22 cellular contexts compared by ENCODE assay signal in genomic region chr11:112485280-112485679, GRCh38.
DNase-seq lines count a peak whose midpoint lies in the region; ATAC-seq, FAIRE-seq and TF ChIP-seq lines count a peak whose summit lies in the region.
"Had no signal": no experiment of that assay in that cellular context is flagged by ENCODE, and none has a peak within 500 bp of the region (broad histone marks: within the 10 kb centered on the region; RNA-seq: fewer than 3 reads in every experiment).

No MANE protein-coding gene starts in this region.

- no peaks in the 10 kb centered on the region for H3K4me1 Mint-ChIP-seq in progenitor cell of endocrine pancreas (ENCODE audit: low read depth)
- H3K4me1 Mint-ChIP-seq: activated CD4-positive, alpha-beta T cell treated with anti-CD3 and anti-CD28 coated beads for 36 hours had no signal

- TF ChIP-seq CTCF in K562 (IDR thresholded peaks at IDR 0.05 in 2 of 3, conservative IDR thresholded peaks at IDR 0.05 in 1 of 3; ENCODE audit: insufficient read depth in 2 of 3, low read depth in 1 of 3, low read length in 3 of 3) = no peak
- TF ChIP-seq CTCF in BE2C (IDR thresholded peaks at IDR 0.05; ENCODE audit: low read depth, low read length) = no peak
- TF ChIP-seq CTCF in progenitor cell of endocrine pancreas (IDR thresholded peaks at IDR 0.05; ENCODE audit: unreplicated experiment) = no peak

- no peaks in the 10 kb centered on the region for H3F3A ChIP-seq in GM23248 (ENCODE audit: insufficient read depth)

- H3K4me1 ChIP-seq in K562 (replicated peaks in 1 of 2; ENCODE audit: control insufficient read depth in 2 of 2, insufficient read depth in 2 of 2, low read length in 2 of 2) = no peaks in the 10 kb centered on the region
- H3K4me1 ChIP-seq in GM23248 (ENCODE audit: insufficient read depth) = no peaks in the 10 kb centered on the region
- H3K4me1 ChIP-seq in BE2C = no peaks in the 10 kb centered on the region
- H3K4me1 ChIP-seq: A549 had no signal

- no peaks in the 10 kb centered on the region for H4K20me1 ChIP-seq in K562 (replicated peaks; ENCODE audit: control insufficient read depth, insufficient read depth, low read length)
- no peaks in the 10 kb centered on the region for H4K20me1 ChIP-seq in GM23248 (ENCODE audit: insufficient read depth)

- H3K27me3 ChIP-seq in K562 (ENCODE audit: control insufficient read depth in 2 of 2, insufficient read depth in 2 of 2, low read length in 2 of 2) (0 out of 5 replicates have a peak, but pooled peaks cover 0 to 2% of the 10 kb centered on the region in 2 experiments), GM23248 (replicated peaks; ENCODE audit: insufficient read depth) (no peaks in the 10 kb centered on the region; the same call in 1 of the 2 replicates), BE2C (0 out of 2 replicates have a peak, but pooled peaks cover 4% of the 10 kb centered on the region)
- H3K27me3 ChIP-seq: hepatocyte, neutrophil had no signal

- H3K79me2 ChIP-seq in K562 (ENCODE audit: control insufficient read depth, insufficient read depth, low read length) (no peaks in the 10 kb centered on the region), GM23248 (ENCODE audit: insufficient read depth) (no peaks in the 10 kb centered on the region)
- H3K79me2 ChIP-seq: hepatocyte had no signal

- no peak for FAIRE-seq in K562 (lab: Jason Lieb, UNC)
- FAIRE-seq: A549, G401.6, islet of Langerhans, TTC549 had no signal

- DNase-seq in NCI-H1436 treated with DMSO at 0.1 percent for 48 hours (lab: John Stamatoyannopoulos, UW) = peak; percentile 7
- no peak for DNase-seq in NCI-H1436 (lab: John Stamatoyannopoulos, UW)
- no peak for DNase-seq in K562 (ENCODE audit: extremely low read depth in 1 of 4, low spot score in 3 of 4)
- DNase-seq in superior temporal gyrus (ENCODE audit: extremely low spot score) = peak; percentile 13
- DNase-seq in GM23248 = no peak
- no peak for DNase-seq in BE2C
- no peak for DNase-seq in progenitor cell of endocrine pancreas (ENCODE audit: low spot score, unreplicated experiment)
- DNase-seq: activated CD4-positive, alpha-beta T cell treated with anti-CD3 and anti-CD28 coated beads for 36 hours; activated naive CD4-positive, alpha-beta T cell treated with anti-CD3 and anti-CD28 coated beads for 36 hours; activated T-cell treated with anti-CD3 and anti-CD28 coated beads, Interleukin-2, amount 50 U/mL, for 48 hours; HCEC 1CT; NCI-H2107; NCI-H82; SHP77 had no signal

- intact Hi-C loops in K562 (cut with micrococcal nuclease) = no loop called here

- H3K9me2 ChIP-seq in GM23248 (ENCODE audit: insufficient read depth) = no peaks in the 10 kb centered on the region

- no peak overlapping the region for H3K27ac Mint-ChIP-seq in progenitor cell of endocrine pancreas
- H3K27ac Mint-ChIP-seq: activated CD4-positive, alpha-beta T cell treated with anti-CD3 and anti-CD28 coated beads for 36 hours; activated naive CD4-positive, alpha-beta T cell treated with anti-CD3 and anti-CD28 coated beads for 36 hours had no signal

- H3K4me2 ChIP-seq in K562 (ENCODE audit: insufficient read depth, low read length) = no peak overlapping the region
- H3K4me2 ChIP-seq in GM23248 (ENCODE audit: unreplicated experiment) = no peak overlapping the region
- H3K4me2 ChIP-seq: A549, hepatocyte, KMS-11 had no signal

- H3K9me3 Mint-ChIP-seq in progenitor cell of endocrine pancreas (ENCODE audit: low read depth) = no peaks in the 10 kb centered on the region
- H3K9me3 Mint-ChIP-seq: activated naive CD4-positive, alpha-beta T cell treated with anti-CD3 and anti-CD28 coated beads for 36 hours had no signal

- H3K27ac ChIP-seq in K562 (ENCODE audit: extremely low read depth, low read depth, low read length) (no peak overlapping the region), GM23248 (no peak overlapping the region)
- H3K27ac ChIP-seq: A549, hepatocyte, KMS-11, neutrophil had no signal

- H3K36me3 Mint-ChIP-seq in progenitor cell of endocrine pancreas (ENCODE audit: insufficient read depth) = no peaks in the 10 kb centered on the region

- TF ChIP-seq EP300 in K562 (IDR thresholded peaks at IDR 0.05; ENCODE audit: low read length) = no peak

- no peak for TF ChIP-seq RAD21 in K562 (CRISPR knock-in tag; conservative IDR thresholded peaks at IDR 0.05 in 1 of 2, IDR thresholded peaks at IDR 0.05 in 1 of 2)

- H3K27me3 Mint-ChIP-seq in progenitor cell of endocrine pancreas = peaks cover 3% of the 10 kb centered on the region

- H3K4me3 Mint-ChIP-seq in progenitor cell of endocrine pancreas (ENCODE audit: low read depth) = no peak overlapping the region
- H3K4me3 Mint-ChIP-seq: activated CD4-positive, alpha-beta T cell treated with anti-CD3 and anti-CD28 coated beads for 36 hours; activated naive CD4-positive, alpha-beta T cell treated with anti-CD3 and anti-CD28 coated beads for 36 hours had no signal

- ATAC-seq in HG03175 (IDR thresholded peaks at IDR 0.05; ENCODE audit: unreplicated experiment) (peak; percentile 64), K562 (no peak)
- ATAC-seq: A549; activated CD4-positive, alpha-beta T cell treated with anti-CD3 and anti-CD28 coated beads for 36 hours had no signal

- H2AFZ ChIP-seq in K562 (ENCODE audit: low read depth, low read length) = no peak overlapping the region
- H2AFZ ChIP-seq in GM23248 = no peak overlapping the region
- H2AFZ ChIP-seq: hepatocyte had no signal

- in situ Hi-C loops in K562 (cut with MboI) (no loop called here), GM23248 (cut with MboI) (no loop called here)

- TF ChIP-seq POLR2A in K562 (conservative IDR thresholded peaks at IDR 0.05) = no peak

- H3K36me3 ChIP-seq in K562 (ENCODE audit: control insufficient read depth, insufficient read depth, low read length) (no peaks in the 10 kb centered on the region), GM23248 (ENCODE audit: low read depth) (no peaks in the 10 kb centered on the region), BE2C (no peaks in the 10 kb centered on the region)
- H3K36me3 ChIP-seq: neutrophil had no signal

- WGBS in K562 (ENCODE audit: insufficient coverage, low coverage, missing lambda C conversion rate) = 0% methylated on average over 2 of the region's 2 CpGs
- WGBS in GM23248 (ENCODE audit: low coverage in 1 of 2, low lambda C conversion rate in 2 of 2, missing lambda C conversion rate in 2 of 2), 2 experiments = 35 to 44% methylated on average over 2 of the region's 2 CpGs

- CTCF ChIA-PET in K562 (lab: Yijun Ruan, JAX; ENCODE audit: low intra/inter-chr PET ratio) = no interaction called here

- H3K9me3 ChIP-seq in K562 (replicated peaks; ENCODE audit: control insufficient read depth, insufficient read depth, low read depth, low read length) = no peaks in the 10 kb centered on the region
- H3K9me3 ChIP-seq in GM23248 (ENCODE audit: low read depth) = no peaks in the 10 kb centered on the region
- H3K9me3 ChIP-seq in BE2C = no peaks in the 10 kb centered on the region
- H3K9me3 ChIP-seq: A549, neutrophil had no signal

- H3K9me1 ChIP-seq in K562 (ENCODE audit: control insufficient read depth, insufficient read depth, low read length) = no peaks in the 10 kb centered on the region

- BruUV-seq in K562 (replicated peaks; lab: Mats Ljungman, UMichigan) = no TSS peak

- H3K4me3 ChIP-seq in K562 (no peak overlapping the region), GM23248 (no peak overlapping the region), BE2C (ENCODE audit: low read depth, low read length) (no peak overlapping the region)
- H3K4me3 ChIP-seq: A549, hepatocyte had no signal

- POLR2A ChIA-PET in K562 (lab: Yijun Ruan, JAX) = no interaction called here

- no peak overlapping the region for H3K9ac ChIP-seq in K562 (ENCODE audit: insufficient read depth in 1 of 2, low read depth in 2 of 2, low read length in 2 of 2)
- no peak overlapping the region for H3K9ac ChIP-seq in GM23248
- H3K9ac ChIP-seq: KMS-11 had no signal

TF ChIP-seq in K562, 482 proteins besides CTCF, POLR2A, EP300 and RAD21:
- TF ChIP-seq SMC3 (conservative IDR thresholded peaks at IDR 0.05; ENCODE audit: insufficient read depth, low read depth, low read length) = no peak
- TF ChIP-seq NFXL1 (CRISPR knock-in tag; IDR thresholded peaks at IDR 0.05) = no peak
- no peak for TF ChIP-seq NCOA6 (IDR thresholded peaks at IDR 0.05)
- TF ChIP-seq HDAC3 (IDR thresholded peaks at IDR 0.05; ENCODE audit: borderline replicate concordance, partially characterized antibody) = no peak
- TF ChIP-seq RFX1 (IDR thresholded peaks at IDR 0.05) = peak; percentile 78

Comparison
In these comparisons a context has a peak if more than half of its experiments do, and no peak if none do; other contexts are left out.
1. DNase-seq: peak in NCI-H1436 treated with DMSO at 0.1 percent for 48 hours (single experiment) and superior temporal gyrus (single experiment); none in NCI-H1436 (single experiment), K562 (0 of 4), GM23248 (single experiment), BE2C (single experiment) and progenitor cell of endocrine pancreas (single experiment).